In the genomic region with DNA sequence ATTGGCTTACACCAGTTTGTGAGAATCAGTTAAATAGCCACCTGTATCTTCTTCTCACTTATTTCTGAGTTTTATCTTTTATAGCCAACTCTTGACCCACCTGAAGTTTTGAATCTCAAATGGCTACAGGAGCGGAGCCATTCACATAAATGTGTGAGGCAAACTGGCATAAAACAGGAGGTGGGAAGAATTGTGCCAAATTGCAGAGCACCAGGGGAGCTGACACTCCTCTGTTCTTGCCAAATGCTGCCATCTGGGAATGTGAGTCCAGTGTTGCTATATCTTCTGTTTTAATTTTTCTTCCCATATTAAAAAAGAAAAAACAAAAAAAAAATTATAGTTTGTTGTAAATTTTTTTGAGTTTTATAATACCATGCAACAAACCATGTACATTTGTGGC, we compare ENCODE assay signal across 26 cellular contexts.
"Had no signal": no experiment of that assay in that cellular context is flagged by ENCODE, and none has a peak within 500 bp of the region (broad histone marks: within the 10 kb centered on the region; RNA-seq: fewer than 3 reads in every experiment).

No MANE protein-coding gene starts in this region.

- H3K27me3 Mint-ChIP-seq: dendritic cell treated with granulocyte-macrophage colony-stimulating factor and Interleukin-4, amounts not matched to agents 40 ng/mL and 50 ng/mL, for 4 days had no signal

- H3K36me3 Mint-ChIP-seq: activated naive CD8-positive, alpha-beta T cell had no signal

- H3K4me3 Mint-ChIP-seq: activated CD4-positive, alpha-beta memory T cell treated with anti-CD3 and anti-CD28 coated beads, Interleukin-2, amount 10 ng/mL, durations not matched to agents 7 days and 5 days; activated CD4-positive, alpha-beta T cell treated with anti-CD3 and anti-CD28 coated beads, Interleukin-2, amount 10 ng/mL, durations not matched to agents 7 days and 5 days; activated naive CD8-positive, alpha-beta T cell; activated T-cell treated with anti-CD3 and anti-CD28 coated beads, Interleukin-2, amount 50 U/mL, for 24 hours; activated T-cell treated with anti-CD3 and anti-CD28 coated beads, Interleukin-2, amount 50 U/mL, for 72 hours; central memory CD8-positive, alpha-beta T cell; dendritic cell treated with granulocyte-macrophage colony-stimulating factor and Interleukin-4, amounts not matched to agents 40 ng/mL and 50 ng/mL, for 4 days; endodermal cell; T-helper 17 cell; T-helper 2 cell treated with Interferon-gamma antibody and Interleukin-4, amounts not matched to agents 5 μg/mL and 100 μg/mL, for 36 hours had no signal

- H3K9me3 Mint-ChIP-seq: activated CD4-positive, alpha-beta memory T cell treated with anti-CD3 and anti-CD28 coated beads, Interleukin-2, amount 10 ng/mL, durations not matched to agents 7 days and 5 days; activated CD4-positive, alpha-beta T cell treated with anti-CD3 and anti-CD28 coated beads, Interleukin-2, amount 10 ng/mL, durations not matched to agents 7 days and 5 days; activated T-cell treated with anti-CD3 and anti-CD28 coated beads, Interleukin-2, amount 50 U/mL, for 24 hours; activated T-cell treated with anti-CD3 and anti-CD28 coated beads, Interleukin-2, amount 50 U/mL, for 72 hours; central memory CD8-positive, alpha-beta T cell; dendritic cell treated with granulocyte-macrophage colony-stimulating factor and Interleukin-4, amounts not matched to agents 40 ng/mL and 50 ng/mL, for 4 days; endodermal cell; T-helper 2 cell treated with Interferon-gamma antibody and Interleukin-4, amounts not matched to agents 5 μg/mL and 100 μg/mL, for 36 hours had no signal

- ATAC-seq: activated T-cell treated with anti-CD3 and anti-CD28 coated beads, Interleukin-2, amount 50 U/mL, for 72 hours; esophagus mucosa; T-helper 17 cell had no signal

- DNase-seq: activated CD4-positive, alpha-beta memory T cell treated with anti-CD3 and anti-CD28 coated beads, Interleukin-2, amount 10 ng/mL, durations not matched to agents 7 days and 5 days; activated CD4-positive, alpha-beta T cell treated with anti-CD3 and anti-CD28 coated beads for 1 hour; activated CD4-positive, alpha-beta T cell treated with anti-CD3 and anti-CD28 coated beads for 4 hours; activated CD4-positive, alpha-beta T cell treated with anti-CD3 and anti-CD28 coated beads, Interleukin-2, amount 10 ng/mL, durations not matched to agents 7 days and 5 days; activated CD4-positive, alpha-beta T cell treated with anti-CD3 and anti-CD28 coated beads, Interleukin-2, amount 50 U/mL, for 4 hours; activated CD8-positive, alpha-beta memory T cell treated with anti-CD3 and anti-CD28 coated beads, Interleukin-2, amount 50 U/mL, for 48 hours; activated gamma-delta T cell; activated naive CD4-positive, alpha-beta T cell; activated naive CD4-positive, alpha-beta T cell treated with anti-CD3 and anti-CD28 coated beads, Interleukin-2, amount 50 U/mL, for 16 hours; activated T-cell treated with anti-CD3 and anti-CD28 coated beads for 4 hours; activated T-cell treated with anti-CD3 and anti-CD28 coated beads, Interleukin-2, amount 50 U/mL, for 24 hours; activated T-cell treated with anti-CD3 and anti-CD28 coated beads, Interleukin-2, amount 50 U/mL, for 72 hours; amniotic stem cell; brain microvascular endothelial cell; effector memory CD4-positive, alpha-beta T cell; endodermal cell; foreskin fibroblast; head of caudate nucleus; T-helper 1 cell; T-helper 17 cell; T1000 had no signal

- H3K4me1 Mint-ChIP-seq: activated CD4-positive, alpha-beta memory T cell treated with anti-CD3 and anti-CD28 coated beads, Interleukin-2, amount 10 ng/mL, durations not matched to agents 7 days and 5 days; activated CD4-positive, alpha-beta T cell treated with anti-CD3 and anti-CD28 coated beads, Interleukin-2, amount 10 ng/mL, durations not matched to agents 7 days and 5 days; central memory CD8-positive, alpha-beta T cell; endodermal cell; T-helper 17 cell had no signal

- H3K27ac Mint-ChIP-seq: activated CD4-positive, alpha-beta memory T cell treated with anti-CD3 and anti-CD28 coated beads, Interleukin-2, amount 10 ng/mL, durations not matched to agents 7 days and 5 days; activated CD4-positive, alpha-beta T cell treated with anti-CD3 and anti-CD28 coated beads, Interleukin-2, amount 10 ng/mL, durations not matched to agents 7 days and 5 days; activated naive CD8-positive, alpha-beta T cell; activated T-cell treated with anti-CD3 and anti-CD28 coated beads, Interleukin-2, amount 50 U/mL, for 24 hours; activated T-cell treated with anti-CD3 and anti-CD28 coated beads, Interleukin-2, amount 50 U/mL, for 72 hours; dendritic cell treated with granulocyte-macrophage colony-stimulating factor and Interleukin-4, amounts not matched to agents 40 ng/mL and 50 ng/mL, for 4 days; endodermal cell; T-helper 17 cell; T-helper 2 cell treated with Interferon-gamma antibody and Interleukin-4, amounts not matched to agents 5 μg/mL and 100 μg/mL, for 36 hours had no signal
